1 cellular context compared by ENCODE assay signal in the genomic region with DNA sequence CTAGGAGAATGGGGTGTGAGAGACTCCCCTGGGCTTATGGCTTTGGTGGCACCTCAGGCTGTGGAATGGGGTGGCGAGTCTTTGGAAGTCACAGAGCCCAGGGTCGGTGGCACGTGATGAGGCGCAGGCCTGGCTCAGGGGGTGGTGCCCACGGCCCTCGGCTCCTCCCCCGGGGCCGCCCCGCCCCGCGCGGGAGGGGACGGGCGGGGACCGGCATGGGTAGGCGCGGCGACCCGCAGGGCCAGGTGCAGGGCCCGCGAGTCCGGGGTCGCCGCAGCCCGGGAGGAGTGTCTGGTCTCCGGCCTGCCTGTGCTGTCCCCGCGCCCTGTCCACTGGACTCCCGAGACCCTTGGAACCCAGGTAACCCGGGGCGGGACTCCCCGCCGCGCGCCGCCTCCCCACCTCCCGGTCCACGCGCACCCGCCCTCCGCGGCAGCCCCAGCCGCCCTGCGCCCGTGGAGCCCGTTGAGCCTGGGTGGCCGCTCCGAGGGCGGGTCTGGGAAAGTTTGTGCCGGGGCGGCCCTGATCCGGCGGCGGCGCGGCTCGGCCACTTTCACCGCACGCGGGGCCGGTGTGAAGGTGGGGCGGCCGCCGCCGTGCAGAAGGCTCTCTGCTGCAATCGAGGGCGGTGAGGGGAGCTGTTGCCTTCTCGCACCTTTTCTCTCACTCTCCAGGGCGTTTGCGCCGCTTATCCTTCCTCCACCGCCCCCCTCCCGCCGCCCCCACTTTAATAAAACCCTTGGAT.
TF ChIP-seq lines count a peak whose summit lies in the region.

TSS of gene PAQR5 (plus strand) at position 216 of the 745 bp plus-strand sequence. CDS start 61,169 bp downstream, outside the sequence.

TF ChIP-seq in H1, 55 proteins besides CTCF, POLR2A, EP300 and RAD21:
- TF ChIP-seq TAF1 (IDR thresholded peaks at IDR 0.05; ENCODE audit: low read depth, low read length) = no peak
- no peak for TF ChIP-seq TCF12 (IDR thresholded peaks at IDR 0.05; ENCODE audit: low read depth, low read length)
- peak; percentile 52; the same call in 1 of the 2 replicates for TF ChIP-seq SUZ12 (IDR thresholded peaks at IDR 0.05; ENCODE audit: low read length)
- TF ChIP-seq BRCA1 (IDR thresholded peaks at IDR 0.05; ENCODE audit: low read depth, low read length) = no peak
- no peak for TF ChIP-seq NRF1 (IDR thresholded peaks at IDR 0.05; ENCODE audit: low read depth, low read length)
- peak; percentile 55 for TF ChIP-seq MAX (IDR thresholded peaks at IDR 0.05)
- TF ChIP-seq USF2 (IDR thresholded peaks at IDR 0.05; ENCODE audit: low read length) = no peak
- no peak for TF ChIP-seq JUN (IDR thresholded peaks at IDR 0.05; ENCODE audit: low read depth, low read length)
- TF ChIP-seq JUND (IDR thresholded peaks at IDR 0.05; ENCODE audit: low read length) = no peak
- TF ChIP-seq CEBPB (IDR thresholded peaks at IDR 0.05; ENCODE audit: low read depth, low read length) = no peak
- no peak for TF ChIP-seq TEAD4 (IDR thresholded peaks at IDR 0.05; ENCODE audit: low read depth, low read length)
- no peak for TF ChIP-seq CREB1 (IDR thresholded peaks at IDR 0.05)
- TF ChIP-seq KDM5A (IDR thresholded peaks at IDR 0.05; ENCODE audit: low read length) = no peak
- TF ChIP-seq TAF7 (optimal IDR thresholded peaks at IDR 0.05; ENCODE audit: borderline replicate concordance, low read depth, low read length) = no peak
- no peak for TF ChIP-seq E2F6 (IDR thresholded peaks at IDR 0.05)
- TF ChIP-seq RFX5 (IDR thresholded peaks at IDR 0.05; ENCODE audit: borderline replicate concordance, low read depth, low read length) = no peak
- no peak for TF ChIP-seq YY1 (IDR thresholded peaks at IDR 0.05; ENCODE audit: low read depth, low read length)
- TF ChIP-seq SP1 (IDR thresholded peaks at IDR 0.05; ENCODE audit: low read depth, low read length) = no peak
- TF ChIP-seq RXRA (IDR thresholded peaks at IDR 0.05; ENCODE audit: insufficient read depth, low read depth, low read length) = no peak
- TF ChIP-seq NANOG (IDR thresholded peaks at IDR 0.05; ENCODE audit: insufficient read depth, low read depth, low read length, poor library complexity, severe bottlenecking) = no peak
- no peak for TF ChIP-seq SAP30 (IDR thresholded peaks at IDR 0.05; ENCODE audit: insufficient read depth, insufficient replicate concordance, low read length)
- TF ChIP-seq RBBP5 (IDR thresholded peaks at IDR 0.05; ENCODE audit: borderline replicate concordance, low read depth, low read length) = peak; percentile 47; the same call in 1 of the 2 replicates
- TF ChIP-seq, protein P1, sequence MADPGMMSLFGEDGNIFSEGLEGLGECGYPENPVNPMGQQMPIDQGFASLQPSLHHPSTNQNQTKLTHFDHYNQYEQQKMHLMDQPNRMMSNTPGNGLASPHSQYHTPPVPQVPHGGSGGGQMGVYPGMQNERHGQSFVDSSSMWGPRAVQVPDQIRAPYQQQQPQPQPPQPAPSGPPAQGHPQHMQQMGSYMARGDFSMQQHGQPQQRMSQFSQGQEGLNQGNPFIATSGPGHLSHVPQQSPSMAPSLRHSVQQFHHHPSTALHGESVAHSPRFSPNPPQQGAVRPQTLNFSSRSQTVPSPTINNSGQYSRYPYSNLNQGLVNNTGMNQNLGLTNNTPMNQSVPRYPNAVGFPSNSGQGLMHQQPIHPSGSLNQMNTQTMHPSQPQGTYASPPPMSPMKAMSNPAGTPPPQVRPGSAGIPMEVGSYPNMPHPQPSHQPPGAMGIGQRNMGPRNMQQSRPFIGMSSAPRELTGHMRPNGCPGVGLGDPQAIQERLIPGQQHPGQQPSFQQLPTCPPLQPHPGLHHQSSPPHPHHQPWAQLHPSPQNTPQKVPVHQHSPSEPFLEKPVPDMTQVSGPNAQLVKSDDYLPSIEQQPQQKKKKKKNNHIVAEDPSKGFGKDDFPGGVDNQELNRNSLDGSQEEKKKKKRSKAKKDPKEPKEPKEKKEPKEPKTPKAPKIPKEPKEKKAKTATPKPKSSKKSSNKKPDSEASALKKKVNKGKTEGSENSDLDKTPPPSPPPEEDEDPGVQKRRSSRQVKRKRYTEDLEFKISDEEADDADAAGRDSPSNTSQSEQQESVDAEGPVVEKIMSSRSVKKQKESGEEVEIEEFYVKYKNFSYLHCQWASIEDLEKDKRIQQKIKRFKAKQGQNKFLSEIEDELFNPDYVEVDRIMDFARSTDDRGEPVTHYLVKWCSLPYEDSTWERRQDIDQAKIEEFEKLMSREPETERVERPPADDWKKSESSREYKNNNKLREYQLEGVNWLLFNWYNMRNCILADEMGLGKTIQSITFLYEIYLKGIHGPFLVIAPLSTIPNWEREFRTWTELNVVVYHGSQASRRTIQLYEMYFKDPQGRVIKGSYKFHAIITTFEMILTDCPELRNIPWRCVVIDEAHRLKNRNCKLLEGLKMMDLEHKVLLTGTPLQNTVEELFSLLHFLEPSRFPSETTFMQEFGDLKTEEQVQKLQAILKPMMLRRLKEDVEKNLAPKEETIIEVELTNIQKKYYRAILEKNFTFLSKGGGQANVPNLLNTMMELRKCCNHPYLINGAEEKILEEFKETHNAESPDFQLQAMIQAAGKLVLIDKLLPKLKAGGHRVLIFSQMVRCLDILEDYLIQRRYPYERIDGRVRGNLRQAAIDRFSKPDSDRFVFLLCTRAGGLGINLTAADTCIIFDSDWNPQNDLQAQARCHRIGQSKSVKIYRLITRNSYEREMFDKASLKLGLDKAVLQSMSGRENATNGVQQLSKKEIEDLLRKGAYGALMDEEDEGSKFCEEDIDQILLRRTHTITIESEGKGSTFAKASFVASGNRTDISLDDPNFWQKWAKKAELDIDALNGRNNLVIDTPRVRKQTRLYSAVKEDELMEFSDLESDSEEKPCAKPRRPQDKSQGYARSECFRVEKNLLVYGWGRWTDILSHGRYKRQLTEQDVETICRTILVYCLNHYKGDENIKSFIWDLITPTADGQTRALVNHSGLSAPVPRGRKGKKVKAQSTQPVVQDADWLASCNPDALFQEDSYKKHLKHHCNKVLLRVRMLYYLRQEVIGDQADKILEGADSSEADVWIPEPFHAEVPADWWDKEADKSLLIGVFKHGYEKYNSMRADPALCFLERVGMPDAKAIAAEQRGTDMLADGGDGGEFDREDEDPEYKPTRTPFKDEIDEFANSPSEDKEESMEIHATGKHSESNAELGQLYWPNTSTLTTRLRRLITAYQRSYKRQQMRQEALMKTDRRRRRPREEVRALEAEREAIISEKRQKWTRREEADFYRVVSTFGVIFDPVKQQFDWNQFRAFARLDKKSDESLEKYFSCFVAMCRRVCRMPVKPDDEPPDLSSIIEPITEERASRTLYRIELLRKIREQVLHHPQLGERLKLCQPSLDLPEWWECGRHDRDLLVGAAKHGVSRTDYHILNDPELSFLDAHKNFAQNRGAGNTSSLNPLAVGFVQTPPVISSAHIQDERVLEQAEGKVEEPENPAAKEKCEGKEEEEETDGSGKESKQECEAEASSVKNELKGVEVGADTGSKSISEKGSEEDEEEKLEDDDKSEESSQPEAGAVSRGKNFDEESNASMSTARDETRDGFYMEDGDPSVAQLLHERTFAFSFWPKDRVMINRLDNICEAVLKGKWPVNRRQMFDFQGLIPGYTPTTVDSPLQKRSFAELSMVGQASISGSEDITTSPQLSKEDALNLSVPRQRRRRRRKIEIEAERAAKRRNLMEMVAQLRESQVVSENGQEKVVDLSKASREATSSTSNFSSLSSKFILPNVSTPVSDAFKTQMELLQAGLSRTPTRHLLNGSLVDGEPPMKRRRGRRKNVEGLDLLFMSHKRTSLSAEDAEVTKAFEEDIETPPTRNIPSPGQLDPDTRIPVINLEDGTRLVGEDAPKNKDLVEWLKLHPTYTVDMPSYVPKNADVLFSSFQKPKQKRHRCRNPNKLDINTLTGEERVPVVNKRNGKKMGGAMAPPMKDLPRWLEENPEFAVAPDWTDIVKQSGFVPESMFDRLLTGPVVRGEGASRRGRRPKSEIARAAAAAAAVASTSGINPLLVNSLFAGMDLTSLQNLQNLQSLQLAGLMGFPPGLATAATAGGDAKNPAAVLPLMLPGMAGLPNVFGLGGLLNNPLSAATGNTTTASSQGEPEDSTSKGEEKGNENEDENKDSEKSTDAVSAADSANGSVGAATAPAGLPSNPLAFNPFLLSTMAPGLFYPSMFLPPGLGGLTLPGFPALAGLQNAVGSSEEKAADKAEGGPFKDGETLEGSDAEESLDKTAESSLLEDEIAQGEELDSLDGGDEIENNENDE (IDR thresholded peaks at IDR 0.05; ENCODE audit: insufficient replicate concordance, low read length) = no peak
- no peak for TF ChIP-seq KDM1A (IDR thresholded peaks at IDR 0.05; ENCODE audit: borderline replicate concordance, low read length)
- peak; percentile 60 for TF ChIP-seq KDM4A (IDR thresholded peaks at IDR 0.05; ENCODE audit: low read depth, low read length, severe bottlenecking)
- no peak for TF ChIP-seq ASH2L (IDR thresholded peaks at IDR 0.05; ENCODE audit: low read length)
- TF ChIP-seq EZH2 (IDR thresholded peaks at IDR 0.05; ENCODE audit: low read depth, low read length, severe bottlenecking) = peak; percentile 37
- no peak for TF ChIP-seq CBX8 (IDR thresholded peaks at IDR 0.05; ENCODE audit: borderline replicate concordance, low read depth, low read length)
- TF ChIP-seq ATF3 (IDR thresholded peaks at IDR 0.05; ENCODE audit: insufficient read depth, low read depth, low read length) = no peak
- no peak for TF ChIP-seq SIN3A (conservative IDR thresholded peaks at IDR 0.05 in 1 of 2, IDR thresholded peaks at IDR 0.05 in 1 of 2; ENCODE audit: low read depth in 1 of 2, low read length in 2 of 2)
